Comparison of ENCODE assay signal across 20 cellular contexts in genomic region chr13:92849381-92849780, GRCh38.
A peak's percentile ranks its signal among the peaks of the same experiment; 100 is the strongest.
DNase-seq lines count a peak whose midpoint lies in the region; ATAC-seq, FAIRE-seq and TF ChIP-seq lines count a peak whose summit lies in the region.
"Had no signal": no experiment of that assay in that cellular context is flagged by ENCODE, and none has a peak within 500 bp of the region (broad histone marks: within the 10 kb centered on the region; RNA-seq: fewer than 3 reads in every experiment).

No MANE protein-coding gene starts in this region.

- no peaks in the 10 kb centered on the region for H3K4me1 ChIP-seq in CD8-positive, alpha-beta T cell (ENCODE audit: insufficient read depth, low read length)

- peak; percentile 96 for FAIRE-seq in RCC 7860 (lab: Jason Lieb, UNC)
- FAIRE-seq: GM12892, H1 had no signal

- no peak overlapping the region for H3K4me3 ChIP-seq in kidney epithelial cell (ENCODE audit: low read depth, low read length)
- H3K4me3 ChIP-seq in CD8-positive, alpha-beta T cell (ENCODE audit: low read depth, low read length) = no peak overlapping the region
- H3K4me3 ChIP-seq: BLaER1, GM23248 had no signal

- intact Hi-C loops in CD8-positive, alpha-beta T cell (cut with DNase I, micrococcal nuclease) = no loop called here

- no peaks in the 10 kb centered on the region for H3K36me3 ChIP-seq in kidney epithelial cell (ENCODE audit: control insufficient read depth, insufficient read depth, low read length)
- no peaks in the 10 kb centered on the region for H3K36me3 ChIP-seq in CD8-positive, alpha-beta T cell (ENCODE audit: insufficient read depth, low read length)
- H3K36me3 ChIP-seq: BLaER1 had no signal

- TF ChIP-seq CTCF in kidney epithelial cell (IDR thresholded peaks at IDR 0.05; ENCODE audit: insufficient read depth, low read length, poor library complexity, severe bottlenecking) (no peak), nephron (IDR thresholded peaks at IDR 0.05; ENCODE audit: unreplicated experiment in 3 of 3) (no peak)
- no peak for TF ChIP-seq CTCF in CD8-positive, alpha-beta T cell (IDR thresholded peaks at IDR 0.05)

- DNase-seq in RCC 7860 (ENCODE audit: low spot score) (peak; percentile 34), kidney epithelial cell (ENCODE audit: low read depth) (peak; percentile 34), HUDEP-2 (lab: John Stamatoyannopoulos, UW; ENCODE audit: unreplicated experiment in 76 of 76) (no peak)
- no peak for DNase-seq in CD8-positive, alpha-beta T cell
- DNase-seq: Calu3; CD4-positive, CD25-positive, alpha-beta regulatory T cell; CD8-positive, alpha-beta memory T cell; DMS53; DMS79 treated with DMSO at 0.1 percent for 48 hours; GF-D8; GM23248; H7; HCEC 1CT had no signal

- H3K27me3 Mint-ChIP-seq in nephron (ENCODE audit: low read depth) = no peaks in the 10 kb centered on the region
- no peaks in the 10 kb centered on the region for H3K27me3 Mint-ChIP-seq in CD8-positive, alpha-beta T cell (ENCODE audit: low read depth)
- H3K27me3 Mint-ChIP-seq: B cell; CD4-positive, CD25-positive, alpha-beta regulatory T cell had no signal

- no peak overlapping the region for H3K27ac ChIP-seq in CD8-positive, alpha-beta T cell (ENCODE audit: low read depth, low read length)
- H3K27ac ChIP-seq: BLaER1, C4-2B, GM23248 had no signal

- H3K27ac Mint-ChIP-seq in nephron = peak overlapping the region in 2 of 3 experiments; percentile 35 to 74
- no peak overlapping the region for H3K27ac Mint-ChIP-seq in CD8-positive, alpha-beta T cell
- H3K27ac Mint-ChIP-seq: B cell; CD4-positive, CD25-positive, alpha-beta regulatory T cell; CD8-positive, alpha-beta memory T cell had no signal

- POLR2A ChIA-PET in CD8-positive, alpha-beta T cell (lab: Charles Lee) = no interaction called here

- CTCF ChIA-PET in CD8-positive, alpha-beta T cell (lab: Charles Lee) = no interaction called here

- H3K4me1 Mint-ChIP-seq in nephron = no peaks in the 10 kb centered on the region
- H3K4me1 Mint-ChIP-seq in CD8-positive, alpha-beta T cell (ENCODE audit: low read depth) = no peaks in the 10 kb centered on the region
- H3K4me1 Mint-ChIP-seq: B cell; CD4-positive, CD25-positive, alpha-beta regulatory T cell; CD8-positive, alpha-beta memory T cell had no signal

- no peaks in the 10 kb centered on the region for H3K9me3 Mint-ChIP-seq in nephron
- peaks cover 2% of the 10 kb centered on the region for H3K9me3 Mint-ChIP-seq in CD8-positive, alpha-beta T cell

- H3K4me3 Mint-ChIP-seq in nephron = no peak overlapping the region
- no peak overlapping the region for H3K4me3 Mint-ChIP-seq in CD8-positive, alpha-beta T cell
- H3K4me3 Mint-ChIP-seq: B cell; CD4-positive, CD25-positive, alpha-beta regulatory T cell; CD8-positive, alpha-beta memory T cell had no signal

- H3K9me3 ChIP-seq in CD8-positive, alpha-beta T cell (ENCODE audit: low read length) = no peaks in the 10 kb centered on the region
- H3K9me3 ChIP-seq: BLaER1 had no signal

- H3K27me3 ChIP-seq in kidney epithelial cell (ENCODE audit: control insufficient read depth, insufficient read depth, low read length) = no peaks in the 10 kb centered on the region
- no peaks in the 10 kb centered on the region for H3K27me3 ChIP-seq in CD8-positive, alpha-beta T cell (ENCODE audit: insufficient read depth, low read length)
- H3K27me3 ChIP-seq: BLaER1 had no signal

- ATAC-seq in GM19463 (IDR thresholded peaks at IDR 0.05; ENCODE audit: unreplicated experiment) = no peak
- no peak for ATAC-seq in CD8-positive, alpha-beta T cell

- H3K36me3 Mint-ChIP-seq in nephron (ENCODE audit: low read depth) = no peaks in the 10 kb centered on the region
- H3K36me3 Mint-ChIP-seq in CD8-positive, alpha-beta T cell = no peaks in the 10 kb centered on the region
- H3K36me3 Mint-ChIP-seq: CD4-positive, CD25-positive, alpha-beta regulatory T cell; CD8-positive, alpha-beta memory T cell had no signal

Comparison
In these comparisons a context has a peak if more than half of its experiments do, and no peak if none do; other contexts are left out.
1. DNase-seq: peak in RCC 7860 (single experiment) and kidney epithelial cell (single experiment); none in CD8-positive, alpha-beta T cell (0 of 7) and HUDEP-2 (0 of 76).